24 cellular contexts compared by ENCODE assay signal in genomic region chr3:36635731-36636130, GRCh38.
A peak's percentile ranks its signal among the peaks of the same experiment; 100 is the strongest.
DNase-seq lines count a peak whose midpoint lies in the region; TF ChIP-seq lines count a peak whose summit lies in the region.
"Had no signal": no experiment of that assay in that cellular context is flagged by ENCODE, and none has a peak within 500 bp of the region (broad histone marks: within the 10 kb centered on the region; RNA-seq: fewer than 3 reads in every experiment).

No MANE protein-coding gene starts in this region.

- H4K20me1 ChIP-seq in GM23248 (ENCODE audit: insufficient read depth) (no peaks in the 10 kb centered on the region), PC-9 (ENCODE audit: insufficient read depth) (no peaks in the 10 kb centered on the region)

- no peaks in the 10 kb centered on the region for H3K9me3 ChIP-seq in GM23248 (ENCODE audit: low read depth)
- H3K9me3 ChIP-seq in PC-9 (ENCODE audit: insufficient read depth, low read depth), result no peaks in the 10 kb centered on the region
- H3K9me3 ChIP-seq: BE2C, heart right ventricle, lower lobe of right lung had no signal

- WGBS in GM23248 (ENCODE audit: low coverage in 1 of 2, low lambda C conversion rate in 2 of 2, missing lambda C conversion rate in 2 of 2), 2 experiments, result 76 to 95% methylated on average over 1 of the region's 1 CpG

- H3K36me3 ChIP-seq in GM23248 (ENCODE audit: low read depth) (no peaks in the 10 kb centered on the region), PC-9 (ENCODE audit: low read depth) (no peaks in the 10 kb centered on the region)
- H3K36me3 ChIP-seq: BE2C, heart right ventricle, lower lobe of right lung had no signal

- H3K4me2 ChIP-seq in GM23248 (ENCODE audit: unreplicated experiment) (no peak overlapping the region), PC-9 (no peak overlapping the region)

- TF ChIP-seq CTCF in PC-9 (conservative IDR thresholded peaks at IDR 0.05) (no peak), epithelial cell of proximal tubule (conservative IDR thresholded peaks at IDR 0.05; ENCODE audit: low read depth, low read length) (no peak)

- H3K4me3 ChIP-seq in GM23248 (no peak overlapping the region), PC-9 (no peak overlapping the region), epithelial cell of proximal tubule (ENCODE audit: low read depth, low read length) (no peak overlapping the region)
- H3K4me3 ChIP-seq: dorsolateral prefrontal cortex, heart right ventricle, lower lobe of right lung had no signal

- H3K4me1 ChIP-seq in GM23248 (ENCODE audit: insufficient read depth) (no peaks in the 10 kb centered on the region), PC-9 (replicated peaks; ENCODE audit: insufficient read depth) (no peaks in the 10 kb centered on the region)
- H3K4me1 ChIP-seq: BE2C, heart right ventricle, lower lobe of right lung had no signal

- H3K27me3 ChIP-seq in GM23248 (replicated peaks; ENCODE audit: insufficient read depth) (no peaks in the 10 kb centered on the region), PC-9 (ENCODE audit: insufficient read depth, low read depth) (no peaks in the 10 kb centered on the region)
- H3K27me3 ChIP-seq: BE2C, dorsolateral prefrontal cortex, heart right ventricle had no signal

- H3K27ac ChIP-seq in GM23248 (no peak overlapping the region), PC-9 (peak overlapping the region; percentile 4; the same call in 1 of the 2 replicates)
- H3K27ac ChIP-seq: dorsolateral prefrontal cortex, heart right ventricle, lower lobe of right lung had no signal

- H2AFZ ChIP-seq in GM23248 (no peak overlapping the region), PC-9 (no peak overlapping the region)

- intact Hi-C loops in PC-9 (cut with micrococcal nuclease; ENCODE audit: unreplicated experiment), result no loop called here

- H3K79me2 ChIP-seq in GM23248 (ENCODE audit: insufficient read depth) (no peaks in the 10 kb centered on the region), PC-9 (ENCODE audit: low read depth) (no peaks in the 10 kb centered on the region)

- DNase-seq in GM23248, result peak; percentile 59
- peak in 1 of 2 experiments; percentile 37 for DNase-seq in PC-9
- DNase-seq in epithelial cell of proximal tubule (ENCODE audit: low read depth), result peak; percentile 25
- DNase-seq in kidney tubule cell (ENCODE audit: low spot score), result peak; percentile 86
- DNase-seq in activated effector memory CD4-positive, alpha-beta T cell treated with Interleukin-2 at 50 U/mL for 16 hours, result no peak
- DNase-seq in NCI-H524 treated with DMSO at 0.1 percent for 48 hours (lab: John Stamatoyannopoulos, UW), result no peak
- DNase-seq in stimulated activated CD4-positive, alpha-beta T cell treated with anti-CD3 and anti-CD28 coated beads, Interleukin-12 subunit alpha, Interleukin-12 subunit beta, amount 100 ng/mL, for 4 hours, result no peak
- DNase-seq in H4 (ENCODE audit: low spot score), result no peak
- DNase-seq: activated CD4-positive, alpha-beta memory T cell treated with anti-CD3 and anti-CD28 coated beads for 36 hours; activated CD4-positive, CD25-positive, alpha-beta regulatory T cell treated with anti-CD3 and anti-CD28 coated beads, Interleukin-2, amount 50 U/mL, for 72 hours; activated naive CD4-positive, alpha-beta T cell treated with Interleukin-2 at 50 U/mL for 16 hours; BE2C; CD8-positive, alpha-beta T cell; dorsolateral prefrontal cortex; foreskin melanocyte; H9; heart right ventricle; kidney glomerular epithelial cell; lower lobe of right lung; naive thymus-derived CD8-positive, alpha-beta T cell; NCI-H1436 treated with DMSO at 0.1 percent for 48 hours; occipital lobe; substantia nigra; T-helper 2 cell had no signal

- BruUV-seq in PC-9 (replicated peaks; lab: Mats Ljungman, UMichigan), result no TSS peak

- H3K9me2 ChIP-seq in GM23248 (ENCODE audit: insufficient read depth), result no peaks in the 10 kb centered on the region
- no peaks in the 10 kb centered on the region for H3K9me2 ChIP-seq in PC-9 (ENCODE audit: insufficient read depth)

- H3K9ac ChIP-seq in GM23248, result no peak overlapping the region

- H3F3A ChIP-seq in GM23248 (ENCODE audit: insufficient read depth) (no peaks in the 10 kb centered on the region), PC-9 (ENCODE audit: insufficient read depth, low read depth) (no peaks in the 10 kb centered on the region)

- CTCF ChIA-PET in PC-9 (lab: Charles Lee), result no interaction called here

- in situ Hi-C loops in GM23248 (cut with MboI), result no loop called here

- POLR2A ChIA-PET in PC-9 (lab: Charles Lee; ENCODE audit: unreplicated experiment), result no interaction called here

Comparison
In these comparisons a context has a peak if more than half of its experiments do, and no peak if none do; other contexts are left out.
1. DNase-seq: peak in GM23248 (single experiment), epithelial cell of proximal tubule (single experiment) and kidney tubule cell (single experiment); none in activated effector memory CD4-positive, alpha-beta T cell treated with Interleukin-2 at 50 U/mL for 16 hours (single experiment), NCI-H524 treated with DMSO at 0.1 percent for 48 hours (single experiment), stimulated activated CD4-positive, alpha-beta T cell treated with anti-CD3 and anti-CD28 coated beads, Interleukin-12 subunit alpha, Interleukin-12 subunit beta, amount 100 ng/mL, for 4 hours (single experiment) and H4 (single experiment).